Comparison of ENCODE assay signal across 26 cellular contexts in genomic region chr13:49046534-49046933, GRCh38.
DNase-seq lines count a peak whose midpoint lies in the region; ATAC-seq, FAIRE-seq and TF ChIP-seq lines count a peak whose summit lies in the region.
"Had no signal": no experiment of that assay in that cellular context is flagged by ENCODE, and none has a peak within 500 bp of the region (broad histone marks: within the 10 kb centered on the region; RNA-seq: fewer than 3 reads in every experiment).

No MANE protein-coding gene starts in this region.

- peaks cover 3% of the 10 kb centered on the region for H3K4me1 Mint-ChIP-seq in astrocyte (ENCODE audit: low read depth, unreplicated experiment)

- no peak for TF ChIP-seq EP300 in upper lobe of left lung (IDR thresholded peaks at IDR 0.05)

- H3K4me1 ChIP-seq in ACC112 (ENCODE audit: control insufficient read depth, insufficient read depth, low read length, unreplicated experiment) (peaks cover 16% of the 10 kb centered on the region), astrocyte (ENCODE audit: insufficient read depth, low read length) (no peaks in the 10 kb centered on the region), upper lobe of left lung (no peaks in the 10 kb centered on the region)
- H3K4me1 ChIP-seq: BLaER1, Caco-2 had no signal

- 89 to 93% methylated on average over 2 of the region's 2 CpGs for WGBS in upper lobe of left lung, 2 donors

- H3K9me3 ChIP-seq in astrocyte (ENCODE audit: insufficient read depth, low read depth, low read length) (no peaks in the 10 kb centered on the region), upper lobe of left lung (no peaks in the 10 kb centered on the region)
- H3K9me3 ChIP-seq: Caco-2 had no signal

- H3K79me2 ChIP-seq in ACC112 (ENCODE audit: control insufficient read depth, insufficient read depth, low read length, unreplicated experiment) = peaks cover 34% of the 10 kb centered on the region
- peaks cover 20% of the 10 kb centered on the region for H3K79me2 ChIP-seq in astrocyte (ENCODE audit: insufficient read depth, low read length)

- DNase-seq in HCEC 1CT (peak; percentile 74), astrocyte (ENCODE audit: low read depth) (peak; percentile 36), iris pigment epithelial cell (ENCODE audit: low read depth) (peak; percentile 59), RKO (ENCODE audit: low spot score) (no peak), upper lobe of left lung (no peak), HuH-7.5 (ENCODE audit: low spot score) (no peak)
- DNase-seq: Caco-2; CD4-positive, alpha-beta T cell; DND-41; H7; MV-4-11; NCI-H1105 treated with DMSO at 0.1 percent for 48 hours; NCI-H2029 treated with DMSO at 0.1 percent for 48 hours; NCI-H226; NCI-H510A treated with DMSO at 0.1 percent for 48 hours; NCI-H748 treated with DMSO at 0.1 percent for 48 hours; PC-9; SHP77 treated with DMSO at 0.1 percent for 48 hours had no signal

- TF ChIP-seq CTCF in astrocyte (IDR thresholded peaks at IDR 0.05; ENCODE audit: insufficient read depth, low read depth, low read length) (no peak), upper lobe of left lung (IDR thresholded peaks at IDR 0.05) (no peak)

- no peak overlapping the region for H3K9ac ChIP-seq in astrocyte (ENCODE audit: low read length)
- H3K9ac ChIP-seq: BLaER1 had no signal

- no peak for ATAC-seq in GM21360 (IDR thresholded peaks at IDR 0.05; ENCODE audit: unreplicated experiment)
- ATAC-seq in upper lobe of left lung (ENCODE audit: low FRiP score in 2 of 2) = no peak

- no peak overlapping the region for H3K4me3 Mint-ChIP-seq in astrocyte (ENCODE audit: unreplicated experiment)
- H3K4me3 Mint-ChIP-seq: CD4-positive, alpha-beta T cell; IgD-negative memory B cell had no signal

- H3K9me3 Mint-ChIP-seq in astrocyte (ENCODE audit: unreplicated experiment) = no peaks in the 10 kb centered on the region

- H3K27ac ChIP-seq in ACC112 (ENCODE audit: low read depth, low read length) (peak overlapping the region; percentile 64), astrocyte (ENCODE audit: low read depth, low read length) (no peak overlapping the region), upper lobe of left lung (no peak overlapping the region)
- H3K27ac ChIP-seq: BLaER1, PC-9, RWPE1, SK-N-MC had no signal

- H3K36me3 Mint-ChIP-seq in astrocyte (ENCODE audit: low read depth, unreplicated experiment) = peaks cover 5% of the 10 kb centered on the region

- H3K4me3 ChIP-seq in ACC112 (ENCODE audit: low read depth, low read length) (no peak overlapping the region), astrocyte (ENCODE audit: insufficient read depth, low read depth, low read length) (no peak overlapping the region), upper lobe of left lung (no peak overlapping the region)
- H3K4me3 ChIP-seq: BLaER1, PC-9, SK-N-MC had no signal

- no peaks in the 10 kb centered on the region for H3K27me3 Mint-ChIP-seq in astrocyte (ENCODE audit: low read depth, unreplicated experiment)
- H3K27me3 Mint-ChIP-seq: CD4-positive, alpha-beta T cell; IgD-negative memory B cell had no signal

- H4K20me1 ChIP-seq in astrocyte (ENCODE audit: insufficient read depth, low read length) = peaks cover 13% of the 10 kb centered on the region
- H4K20me1 ChIP-seq: BLaER1 had no signal

- H3K4me2 ChIP-seq in astrocyte (ENCODE audit: low read length) = no peak overlapping the region
- H3K4me2 ChIP-seq: BLaER1, PC-9 had no signal

- no peak overlapping the region for H2AFZ ChIP-seq in ACC112 (ENCODE audit: low read length, unreplicated experiment)
- no peak overlapping the region for H2AFZ ChIP-seq in astrocyte (ENCODE audit: low read depth, low read length)
- H2AFZ ChIP-seq: PC-9 had no signal

- H3K36me3 ChIP-seq in ACC112 (ENCODE audit: insufficient read depth, low read length) (no peaks in the 10 kb centered on the region), astrocyte (ENCODE audit: insufficient read depth, low read length) (no peaks in the 10 kb centered on the region), upper lobe of left lung (peaks cover 0 to 2% (median 0%) of the 10 kb centered on the region in 4 donors)

- no peak for FAIRE-seq in astrocyte (lab: Jason Lieb, UNC)
- FAIRE-seq: GM12892, HTR-8/SVneo had no signal

- H3K27ac Mint-ChIP-seq in astrocyte (ENCODE audit: unreplicated experiment) = no peak overlapping the region

- H3K27me3 ChIP-seq in ACC112 (ENCODE audit: insufficient read depth, low read length) (no peaks in the 10 kb centered on the region), astrocyte (ENCODE audit: insufficient read depth, low read length) (no peaks in the 10 kb centered on the region), upper lobe of left lung (no peaks in the 10 kb centered on the region)
- H3K27me3 ChIP-seq: BLaER1 had no signal

- no peak for TF ChIP-seq POLR2A in upper lobe of left lung (IDR thresholded peaks at IDR 0.05)

Comparison
In these comparisons a context has a peak if more than half of its experiments do, and no peak if none do; other contexts are left out.
1. DNase-seq: peak in HCEC 1CT (single experiment), astrocyte (single experiment) and iris pigment epithelial cell (single experiment); none in RKO (single experiment), upper lobe of left lung (0 of 2) and HuH-7.5 (single experiment).